ENCODE assay signal across 15 cellular contexts in the genomic region with DNA sequence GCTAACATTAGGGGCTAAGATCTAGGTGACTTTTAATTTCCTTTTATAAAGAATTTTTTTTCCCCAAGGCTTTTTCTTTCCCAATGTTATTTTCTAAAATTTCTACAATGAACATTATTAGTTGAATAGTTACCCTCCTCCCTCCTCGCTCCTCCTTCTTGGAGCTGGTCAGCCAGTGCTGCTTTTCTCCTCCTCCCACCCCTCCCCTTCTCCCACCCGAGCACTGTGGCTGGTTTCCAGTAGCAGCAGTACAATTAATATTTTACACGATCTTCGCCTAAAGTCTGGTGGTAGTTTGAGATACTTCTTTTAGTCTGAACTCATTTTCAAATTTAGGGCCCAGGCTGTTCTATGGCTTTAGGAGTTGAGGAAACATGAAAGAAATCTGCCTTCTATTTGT.
"Had no signal": no experiment of that assay in that cellular context is flagged by ENCODE, and none has a peak within 500 bp of the region (broad histone marks: within the 10 kb centered on the region; RNA-seq: fewer than 3 reads in every experiment).

No MANE protein-coding gene starts in this region.

- H3K4me3 Mint-ChIP-seq: activated CD8-positive, alpha-beta T cell treated with anti-CD3 and anti-CD28 coated beads, Interleukin-2, amount 10 ng/mL, durations not matched to agents 7 days and 5 days; activated T-helper 1 cell treated with anti-CD3 and anti-CD28 coated beads, Interleukin-12 subunit alpha, Interleukin-12 subunit beta, Interleukin-2, Interleukin-4 antibody, amounts not matched to agents 30 ng/mL and 10 ng/mL and 1 ng/mL, durations not matched to agents 14 hours and 24 hours and 36 hours; neural crest cell; stimulated activated naive CD8-positive, alpha-beta T cell treated with anti-CD3 and anti-CD28 coated beads, Interleukin-15, amount 100 ng/mL, for 72 hours; T-cell had no signal

- DNase-seq: activated CD4-positive, alpha-beta T cell treated with anti-CD3 and anti-CD28 coated beads for 4 hours; activated CD8-positive, alpha-beta T cell treated with anti-CD3 and anti-CD28 coated beads, Interleukin-2, amount 10 ng/mL, durations not matched to agents 7 days and 5 days; activated naive CD4-positive, alpha-beta T cell; colonic mucosa; effector CD4-positive, alpha-beta T cell; gastrocnemius medialis; mesenchymal stem cell; stimulated activated CD4-positive, alpha-beta T cell treated with anti-CD3 and anti-CD28 coated beads, Interleukin-4, amount 100 ng/mL, for 4 hours; stimulated activated naive CD8-positive, alpha-beta T cell treated with anti-CD3 and anti-CD28 coated beads, Interleukin-15, amount 100 ng/mL, for 72 hours; T-cell; testis had no signal

- H3K27me3 ChIP-seq: ascending aorta, colonic mucosa, gastrocnemius medialis, testis had no signal

- H3K4me1 ChIP-seq: colonic mucosa had no signal

- H3K27me3 Mint-ChIP-seq: stimulated activated naive CD8-positive, alpha-beta T cell treated with anti-CD3 and anti-CD28 coated beads, Interleukin-15, amount 100 ng/mL, for 72 hours; T-cell had no signal

- H3K9me3 Mint-ChIP-seq: activated T-helper 1 cell treated with anti-CD3 and anti-CD28 coated beads, Interleukin-12 subunit alpha, Interleukin-12 subunit beta, Interleukin-2, Interleukin-4 antibody, amounts not matched to agents 30 ng/mL and 10 ng/mL and 1 ng/mL, durations not matched to agents 14 hours and 24 hours and 36 hours; neural crest cell; stimulated activated naive CD8-positive, alpha-beta T cell treated with anti-CD3 and anti-CD28 coated beads, Interleukin-15, amount 100 ng/mL, for 72 hours; T-cell had no signal

- H3K27ac Mint-ChIP-seq: activated CD8-positive, alpha-beta T cell treated with anti-CD3 and anti-CD28 coated beads, Interleukin-2, amount 10 ng/mL, durations not matched to agents 7 days and 5 days; activated T-helper 1 cell treated with anti-CD3 and anti-CD28 coated beads, Interleukin-12 subunit alpha, Interleukin-12 subunit beta, Interleukin-2, Interleukin-4 antibody, amounts not matched to agents 30 ng/mL and 10 ng/mL and 1 ng/mL, durations not matched to agents 14 hours and 24 hours and 36 hours; stimulated activated naive CD8-positive, alpha-beta T cell treated with anti-CD3 and anti-CD28 coated beads, Interleukin-15, amount 100 ng/mL, for 72 hours; T-cell had no signal

- H3K27ac ChIP-seq: ascending aorta, colonic mucosa, testis, VCaP had no signal

- H3K9me3 ChIP-seq: ascending aorta, colonic mucosa, gastrocnemius medialis, testis had no signal

- H3K4me3 ChIP-seq: ascending aorta, colonic mucosa, gastrocnemius medialis, testis had no signal

- ATAC-seq: activated CD8-positive, alpha-beta T cell treated with anti-CD3 and anti-CD28 coated beads, Interleukin-2, amount 10 ng/mL, durations not matched to agents 7 days and 5 days; gastrocnemius medialis; stimulated activated naive CD8-positive, alpha-beta T cell treated with anti-CD3 and anti-CD28 coated beads, Interleukin-15, amount 100 ng/mL, for 72 hours; T-cell had no signal

- H3K36me3 ChIP-seq: ascending aorta, colonic mucosa, gastrocnemius medialis had no signal
